In genomic region chr14:61750708-61751474, GRCh38 we compare ENCODE assay signal across 8 cellular contexts. TPM values are rescaled to one million over a fixed set of nuclear protein-coding genes. Genes with fewer than 3 reads are reported as not detected.
DNase-seq lines count a peak whose midpoint lies in the region; ATAC-seq, FAIRE-seq and TF ChIP-seq lines count a peak whose summit lies in the region.

No MANE protein-coding gene starts in this region.

- CTCF ChIA-PET in activated B cell treated with CpG ODN at 0.5 μM for 24 hours (lab: Charles Lee): interaction anchor here (2.6 kb wide), 1 partner anchor 86 kb away, joined by 14 read pairs; no protein-coding TSS in a partner anchor

- H3K27ac ChIP-seq in caudate nucleus (ENCODE audit: low read depth, low read length): peak overlapping the region; percentile 42

- peaks cover 41% of the 10 kb centered on the region for H3K4me1 Mint-ChIP-seq in activated B cell treated with CpG ODN at 0.5 μM for 24 hours

- DNase-seq in GF-D8 (lab: John Stamatoyannopoulos, UW) (peak; percentile 51), HCEC 1CT (peak; percentile 90), MV-4-11 (lab: John Stamatoyannopoulos, UW) (peak; percentile 87), activated B cell treated with CpG ODN at 0.5 μM for 24 hours (peak; percentile 81), caudate nucleus (lab: John Stamatoyannopoulos, UW) (peak in 58 of 61 donors; percentile 4 to 85 (median 58)), islet precursor cell (peak; percentile 87), urothelium cell line (ENCODE audit: low spot score) (no peak)
- DNase-seq in stimulated activated CD4-positive, alpha-beta T cell treated with anti-CD3 and anti-CD28 coated beads, Interleukin-15, amount 100 ng/mL, for 48 hours (ENCODE audit: low read depth in 2 of 2): peak; percentile 73 to 78

- POLR2A ChIA-PET in activated B cell treated with CpG ODN at 0.5 μM for 24 hours (lab: Charles Lee): interaction anchor here (0.5 to 4.8 kb wide), 7 partner anchors 9 to 280 kb away, joined by 3 to 50 read pairs (median 3); partner anchors contain the start of genes HIF1A and SNAPC1

- no peak for FAIRE-seq in urothelium cell line (lab: Jason Lieb, UNC)

- no peaks in the 10 kb centered on the region for H3K27me3 Mint-ChIP-seq in activated B cell treated with CpG ODN at 0.5 μM for 24 hours

- no peak for TF ChIP-seq CTCF in activated B cell treated with CpG ODN at 0.5 μM for 24 hours (IDR thresholded peaks at IDR 0.05)

- peak overlapping the region; percentile 87 for H3K4me3 Mint-ChIP-seq in activated B cell treated with CpG ODN at 0.5 μM for 24 hours

- peaks cover 27% of the 10 kb centered on the region for H3K36me3 Mint-ChIP-seq in activated B cell treated with CpG ODN at 0.5 μM for 24 hours (ENCODE audit: low read depth)

- no peaks in the 10 kb centered on the region for H3K9me3 Mint-ChIP-seq in activated B cell treated with CpG ODN at 0.5 μM for 24 hours

- ATAC-seq in activated B cell treated with CpG ODN at 0.5 μM for 24 hours (ENCODE audit: low read depth): peak; percentile 95

- H3K27ac Mint-ChIP-seq in activated B cell treated with CpG ODN at 0.5 μM for 24 hours: peak overlapping the region; percentile 90

- intact Hi-C loops in activated B cell treated with CpG ODN at 0.5 μM for 24 hours (cut with micrococcal nuclease): loop anchor here (2.0 to 10.0 kb wide), 3 partner anchors 56 to 426 kb away; partner anchors contain the start of genes HIF1A and PRKCH

RNA-seq across cellular contexts. Expression of gene SNAPC1, which starts 11.3 kb away (rescaled TPM):
- total RNA-seq in activated B cell treated with CpG ODN at 0.5 μM for 24 hours: 5.2 TPM in 2 replicates

RNA-seq across cellular contexts. Expression of gene HIF1A, which starts 55.6 kb away (rescaled TPM):
- total RNA-seq in activated B cell treated with CpG ODN at 0.5 μM for 24 hours: 148 and 179 TPM in 2 replicates
